In the genomic region with DNA sequence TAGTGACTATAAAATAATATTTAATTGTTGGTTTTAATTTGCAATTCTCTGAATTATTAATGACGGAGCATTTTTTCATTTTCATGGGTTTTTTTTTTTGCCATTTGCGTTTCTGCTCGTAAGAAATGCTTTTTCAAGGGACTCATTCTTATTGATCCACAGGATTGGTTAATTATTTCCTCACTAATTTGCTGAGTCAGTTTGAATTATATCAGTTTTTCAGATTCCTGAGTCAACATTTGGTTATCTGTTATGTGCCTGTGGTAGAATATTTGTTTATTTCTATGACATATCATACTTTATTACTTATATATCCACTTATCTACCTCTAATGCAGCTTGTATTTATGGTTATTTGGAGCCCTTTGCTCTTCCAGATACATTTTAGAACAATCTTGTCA, we compare ENCODE assay signal across 1 cellular context.
A peak's percentile ranks its signal among the peaks of the same experiment; 100 is the strongest.
TF ChIP-seq lines count a peak whose summit lies in the region.

No MANE protein-coding gene starts in this region.

TF ChIP-seq in K562, 482 proteins besides CTCF, POLR2A, EP300 and RAD21 (continued from another document):
- TF ChIP-seq ZBTB40 (IDR thresholded peaks at IDR 0.05) (no peak), ZBTB40 (CRISPR knock-in tag; IDR thresholded peaks at IDR 0.05) (no peak), CHD2 (IDR thresholded peaks at IDR 0.05; ENCODE audit: low read depth, low read length) (no peak), ZNF316 (IDR thresholded peaks at IDR 0.05) (peak; percentile 12; the same call in 1 of the 2 replicates), POLR3G (IDR thresholded peaks at IDR 0.05; ENCODE audit: extremely low read depth, insufficient read length, insufficient replicate concordance) (no peak), MYC (IDR thresholded peaks at IDR 0.05; ENCODE audit: low read depth, low read length) (no peak), MYC (CRISPR knock-in tag; IDR thresholded peaks at IDR 0.05; ENCODE audit: borderline replicate concordance, low read depth) (no peak)
- TF ChIP-seq, protein P1, sequence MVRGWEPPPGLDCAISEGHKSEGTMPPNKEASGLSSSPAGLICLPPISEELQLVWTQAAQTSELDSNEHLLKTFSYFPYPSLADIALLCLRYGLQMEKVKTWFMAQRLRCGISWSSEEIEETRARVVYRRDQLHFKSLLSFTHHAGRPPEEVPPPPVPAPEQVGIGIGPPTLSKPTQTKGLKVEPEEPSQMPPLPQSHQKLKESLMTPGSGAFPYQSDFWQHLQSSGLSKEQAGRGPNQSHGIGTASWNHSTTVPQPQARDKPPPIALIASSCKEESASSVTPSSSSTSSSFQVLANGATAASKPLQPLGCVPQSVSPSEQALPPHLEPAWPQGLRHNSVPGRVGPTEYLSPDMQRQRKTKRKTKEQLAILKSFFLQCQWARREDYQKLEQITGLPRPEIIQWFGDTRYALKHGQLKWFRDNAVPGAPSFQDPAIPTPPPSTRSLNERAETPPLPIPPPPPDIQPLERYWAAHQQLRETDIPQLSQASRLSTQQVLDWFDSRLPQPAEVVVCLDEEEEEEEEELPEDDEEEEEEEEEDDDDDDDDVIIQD (CRISPR knock-in tag; IDR thresholded peaks at IDR 0.05): no peak
